ENCODE assay signal across 8 cellular contexts in the genomic region with DNA sequence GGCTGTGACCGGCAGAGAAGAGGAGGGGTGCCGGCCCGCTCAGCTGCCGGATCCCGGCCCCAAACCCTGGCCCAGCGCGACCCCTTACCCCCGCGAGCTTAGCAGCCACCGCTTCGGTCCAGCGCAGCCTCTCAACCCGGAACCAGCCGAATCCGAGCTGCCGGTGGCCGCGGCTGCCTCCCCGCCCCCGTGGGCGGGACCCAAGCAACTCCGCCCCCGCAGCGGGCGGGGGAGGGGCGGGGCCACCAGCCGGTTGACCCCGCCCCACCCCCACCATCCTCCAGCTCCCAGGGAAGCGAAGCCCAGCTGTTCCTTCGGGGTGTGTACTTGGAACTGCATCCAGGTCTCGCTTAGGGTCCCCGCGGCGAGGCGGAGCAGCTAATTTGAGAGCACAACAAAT. TPM values are rescaled to one million over a fixed set of nuclear protein-coding genes. Genes with fewer than 3 reads are reported as not detected.
DNase-seq lines count a peak whose midpoint lies in the region; ATAC-seq and TF ChIP-seq lines count a peak whose summit lies in the region.

Gene TRIM62, minus strand, starts transcription at position 138 of the 400 bp plus-strand sequence. CDS start 611 bp downstream, outside the sequence.

- peak; percentile 47 for DNase-seq in DMS53 treated with DMSO at 0.1 percent for 48 hours (lab: John Stamatoyannopoulos, UW; ENCODE audit: unreplicated experiment)
- DNase-seq in HFFc6, result peak; percentile 50
- DNase-seq in NCI-H146 (lab: John Stamatoyannopoulos, UW), result peak; percentile 83
- peak; percentile 75 for DNase-seq in T-helper 2 cell treated with Interferon-gamma antibody and Interleukin-4, amounts not matched to agents 5 μg/mL and 100 μg/mL, for 36 hours (ENCODE audit: low spot score)
- DNase-seq in ascending aorta (ENCODE audit: low spot score in 2 of 2), result peak; percentile 27 to 92
- peak; percentile 95 for DNase-seq in hepatic stellate cell (ENCODE audit: low spot score)
- DNase-seq in retina, result peak; percentile 95
- DNase-seq in aorta, result peak; percentile 89 to 95

- H3K27ac Mint-ChIP-seq in HFFc6, result peak within 1 kb of the TSS; percentile 38; the same call in 1 of the 2 replicates
- peak within 1 kb of the TSS; percentile 92 for H3K27ac Mint-ChIP-seq in T-helper 2 cell treated with Interferon-gamma antibody and Interleukin-4, amounts not matched to agents 5 μg/mL and 100 μg/mL, for 36 hours

- H3K4me1 ChIP-seq in ascending aorta (peaks cover 0 to 12% of the 10 kb centered on the region in 2 donors), aorta (ENCODE audit: control insufficient read depth in 1 of 2, insufficient read depth in 2 of 2, low read length in 2 of 2) (peaks cover 3 to 4% of the 10 kb centered on the region in 2 donors)

- H3K27me3 ChIP-seq in ascending aorta (no peaks in the 10 kb centered on the region), aorta (ENCODE audit: control insufficient read depth in 1 of 2, insufficient read depth in 2 of 2, low read length in 1 of 2) (no peaks in the 10 kb centered on the region)

- H3K4me3 Mint-ChIP-seq in HFFc6, result peak within 1 kb of the TSS; percentile 91
- H3K4me3 Mint-ChIP-seq in T-helper 2 cell treated with Interferon-gamma antibody and Interleukin-4, amounts not matched to agents 5 μg/mL and 100 μg/mL, for 36 hours, result peak within 1 kb of the TSS; percentile 87

- H3K36me3 Mint-ChIP-seq in HFFc6 (ENCODE audit: low read depth), result no peaks in the 10 kb centered on the region
- no peaks in the 10 kb centered on the region for H3K36me3 Mint-ChIP-seq in T-helper 2 cell treated with Interferon-gamma antibody and Interleukin-4, amounts not matched to agents 5 μg/mL and 100 μg/mL, for 36 hours (ENCODE audit: low read depth)

- intact Hi-C loops in ascending aorta (cut with DNase I), result loop anchor here (1.0 to 5.0 kb wide), 5 partner anchors 55 to 365 kb away; partner anchors contain the start of genes S100PBP, YARS1, ZNF362 and ZSCAN20
- intact Hi-C loops in aorta (cut with DNase I), result loop anchor here (5.0 to 10.0 kb wide), 2 partner anchors 55 to 73 kb away; partner anchors contain the start of gene ZNF362 (in 1 of the 2)

- no peaks in the 10 kb centered on the region for H3K9me3 ChIP-seq in ascending aorta
- H3K9me3 ChIP-seq in aorta (ENCODE audit: control insufficient read depth, low read length), result no peaks in the 10 kb centered on the region

- H3K27ac ChIP-seq in ascending aorta (peak within 1 kb of the TSS; percentile 82 to 92), aorta (ENCODE audit: low read depth in 1 of 2, low read length in 2 of 2) (peak within 1 kb of the TSS; percentile 1 to 46)

- TF ChIP-seq CTCF in HFFc6 (IDR thresholded peaks at IDR 0.05), result no peak
- no peak for TF ChIP-seq CTCF in ascending aorta (IDR thresholded peaks at IDR 0.05)

- ATAC-seq in aorta (ENCODE audit: low FRiP score), result peak; percentile 95

- H3K36me3 ChIP-seq in ascending aorta (no peaks in the 10 kb centered on the region), aorta (ENCODE audit: control insufficient read depth in 1 of 2, insufficient read depth in 2 of 2, low read length in 1 of 2) (no peaks in the 10 kb centered on the region)

- 0 to 1% methylated on average over 28 to 35 of the region's 35 CpGs for WGBS in aorta, 2 donors

- peak within 1 kb of the TSS; percentile 79 to 87 for H3K4me3 ChIP-seq in ascending aorta
- H3K4me3 ChIP-seq in aorta (ENCODE audit: low read length in 2 of 2), result peak within 1 kb of the TSS; percentile 65 to 69

- H3K27me3 Mint-ChIP-seq in HFFc6 (ENCODE audit: insufficient read depth), result peaks cover 9% of the 10 kb centered on the region
- peaks cover 28% of the 10 kb centered on the region for H3K27me3 Mint-ChIP-seq in T-helper 2 cell treated with Interferon-gamma antibody and Interleukin-4, amounts not matched to agents 5 μg/mL and 100 μg/mL, for 36 hours (ENCODE audit: low read depth)

- H3K4me1 Mint-ChIP-seq in HFFc6 (ENCODE audit: low read depth), result peaks cover 20% of the 10 kb centered on the region
- H3K4me1 Mint-ChIP-seq in T-helper 2 cell treated with Interferon-gamma antibody and Interleukin-4, amounts not matched to agents 5 μg/mL and 100 μg/mL, for 36 hours (ENCODE audit: low read depth), result peaks cover 17% of the 10 kb centered on the region

- H3K9me3 Mint-ChIP-seq in HFFc6, result no peaks in the 10 kb centered on the region
- no peaks in the 10 kb centered on the region for H3K9me3 Mint-ChIP-seq in T-helper 2 cell treated with Interferon-gamma antibody and Interleukin-4, amounts not matched to agents 5 μg/mL and 100 μg/mL, for 36 hours

RNA-seq across cellular contexts. Expression of gene TRIM62, which starts in this region (rescaled TPM):
- total RNA-seq in HFFc6 (2021; fragmentation: NEBNext Ultra II Directional; extraction: Animal tissue kit (Norgen Biotek cat#: 25700)), result 1 to 10 TPM; 6.2 to 7.9 (median 7.1) TPM
- total RNA-seq in ascending aorta (18.1 TPM), aorta (1 to 10 TPM; 5.7 to 8.0 TPM)
- polyA plus RNA-seq in aorta, result 1 to 10 TPM; 1.0 to 7.7 TPM

Comparison
In these comparisons a context has a peak if more than half of its experiments do, and no peak if none do; other contexts are left out.
1. Peak in every context shown above with its lines: DNase-seq, ATAC-seq, H3K4me3 ChIP-seq and H3K27ac ChIP-seq.